ENCODE assay signal across 1 cellular context in the genomic region with DNA sequence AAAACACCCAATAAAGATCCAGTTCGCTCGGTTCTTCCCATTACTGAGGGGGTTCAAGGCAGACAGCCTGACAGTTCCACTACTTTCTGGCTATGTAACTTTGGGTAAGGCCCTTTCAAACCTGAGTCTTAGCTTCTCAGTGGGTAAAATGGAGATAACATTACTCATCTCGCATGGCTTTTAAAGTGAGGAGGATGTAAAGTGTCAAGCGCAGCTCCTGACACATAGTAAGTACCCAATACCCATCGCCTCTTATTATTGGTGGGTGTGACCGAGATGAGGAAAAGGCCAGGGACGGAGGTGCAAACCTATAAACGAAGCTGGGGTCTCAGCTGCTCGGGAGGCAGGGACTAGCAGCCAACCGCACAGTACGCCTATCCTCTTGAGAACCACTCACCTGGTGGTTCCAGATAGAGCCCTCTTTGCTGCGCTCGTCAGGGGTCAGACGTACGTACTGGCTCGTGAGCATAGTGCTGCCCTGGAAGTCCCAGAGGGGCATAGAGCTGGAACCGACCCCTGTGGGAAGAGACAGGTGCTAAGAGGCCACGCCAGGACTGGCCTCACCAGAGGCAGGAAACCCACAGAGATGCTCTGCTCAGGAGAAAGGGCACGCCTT.
TF ChIP-seq lines count a peak whose summit lies in the region.

No MANE protein-coding gene starts in this region.

TF ChIP-seq in K562, 482 proteins besides CTCF, POLR2A, EP300 and RAD21:
- no peak for TF ChIP-seq XRCC3 (IDR thresholded peaks at IDR 0.05)
- TF ChIP-seq, protein P1, sequence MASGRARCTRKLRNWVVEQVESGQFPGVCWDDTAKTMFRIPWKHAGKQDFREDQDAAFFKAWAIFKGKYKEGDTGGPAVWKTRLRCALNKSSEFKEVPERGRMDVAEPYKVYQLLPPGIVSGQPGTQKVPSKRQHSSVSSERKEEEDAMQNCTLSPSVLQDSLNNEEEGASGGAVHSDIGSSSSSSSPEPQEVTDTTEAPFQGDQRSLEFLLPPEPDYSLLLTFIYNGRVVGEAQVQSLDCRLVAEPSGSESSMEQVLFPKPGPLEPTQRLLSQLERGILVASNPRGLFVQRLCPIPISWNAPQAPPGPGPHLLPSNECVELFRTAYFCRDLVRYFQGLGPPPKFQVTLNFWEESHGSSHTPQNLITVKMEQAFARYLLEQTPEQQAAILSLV (tag; IDR thresholded peaks at IDR 0.05): no peak
- no peak for TF ChIP-seq GATA2 (CRISPR knock-in tag; IDR thresholded peaks at IDR 0.05)
- no peak for TF ChIP-seq HNRNPL (IDR thresholded peaks at IDR 0.05; ENCODE audit: low read depth, low read length)
- no peak for TF ChIP-seq HNRNPH1 (optimal IDR thresholded peaks at IDR 0.05; ENCODE audit: low read depth, low read length)
- no peak for TF ChIP-seq PHB2 (IDR thresholded peaks at IDR 0.05; ENCODE audit: low read depth)
- TF ChIP-seq SIN3B (IDR thresholded peaks at IDR 0.05; ENCODE audit: low read depth): no peak
- no peak for TF ChIP-seq SMAD2 (IDR thresholded peaks at IDR 0.05; ENCODE audit: low read depth, low read length)
- peak; percentile 67 for TF ChIP-seq CHD1 (IDR thresholded peaks at IDR 0.05; ENCODE audit: low read length)
- 0 out of 2 replicates have a peak, but pooled peaks have one; percentile 6 for TF ChIP-seq FOXJ2 (tag; IDR thresholded peaks at IDR 0.05)
- no peak for TF ChIP-seq ZNF431 (CRISPR knock-in tag; IDR thresholded peaks at IDR 0.05)
- TF ChIP-seq, protein P2, sequence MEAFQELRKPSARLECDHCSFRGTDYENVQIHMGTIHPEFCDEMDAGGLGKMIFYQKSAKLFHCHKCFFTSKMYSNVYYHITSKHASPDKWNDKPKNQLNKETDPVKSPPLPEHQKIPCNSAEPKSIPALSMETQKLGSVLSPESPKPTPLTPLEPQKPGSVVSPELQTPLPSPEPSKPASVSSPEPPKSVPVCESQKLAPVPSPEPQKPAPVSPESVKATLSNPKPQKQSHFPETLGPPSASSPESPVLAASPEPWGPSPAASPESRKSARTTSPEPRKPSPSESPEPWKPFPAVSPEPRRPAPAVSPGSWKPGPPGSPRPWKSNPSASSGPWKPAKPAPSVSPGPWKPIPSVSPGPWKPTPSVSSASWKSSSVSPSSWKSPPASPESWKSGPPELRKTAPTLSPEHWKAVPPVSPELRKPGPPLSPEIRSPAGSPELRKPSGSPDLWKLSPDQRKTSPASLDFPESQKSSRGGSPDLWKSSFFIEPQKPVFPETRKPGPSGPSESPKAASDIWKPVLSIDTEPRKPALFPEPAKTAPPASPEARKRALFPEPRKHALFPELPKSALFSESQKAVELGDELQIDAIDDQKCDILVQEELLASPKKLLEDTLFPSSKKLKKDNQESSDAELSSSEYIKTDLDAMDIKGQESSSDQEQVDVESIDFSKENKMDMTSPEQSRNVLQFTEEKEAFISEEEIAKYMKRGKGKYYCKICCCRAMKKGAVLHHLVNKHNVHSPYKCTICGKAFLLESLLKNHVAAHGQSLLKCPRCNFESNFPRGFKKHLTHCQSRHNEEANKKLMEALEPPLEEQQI (IDR thresholded peaks at IDR 0.05): no peak
- no peak for TF ChIP-seq TSC22D4 (tag; IDR thresholded peaks at IDR 0.05)
- TF ChIP-seq ZFP1 (CRISPR knock-in tag; IDR thresholded peaks at IDR 0.05): no peak
- TF ChIP-seq, protein P3, sequence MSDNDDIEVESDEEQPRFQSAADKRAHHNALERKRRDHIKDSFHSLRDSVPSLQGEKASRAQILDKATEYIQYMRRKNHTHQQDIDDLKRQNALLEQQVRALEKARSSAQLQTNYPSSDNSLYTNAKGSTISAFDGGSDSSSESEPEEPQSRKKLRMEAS (CRISPR knock-in tag; IDR thresholded peaks at IDR 0.05): peak; percentile 46; the same call in 1 of the 2 replicates
- TF ChIP-seq SIRT6 (IDR thresholded peaks at IDR 0.05; ENCODE audit: low read depth, low read length): no peak
- TF ChIP-seq KAT8 (IDR thresholded peaks at IDR 0.05; ENCODE audit: low read depth): no peak
- TF ChIP-seq BRD4 (IDR thresholded peaks at IDR 0.05): no peak
- TF ChIP-seq PTRF (tag; IDR thresholded peaks at IDR 0.05): no peak
- TF ChIP-seq TAF15 (IDR thresholded peaks at IDR 0.05; ENCODE audit: low read depth, low read length): no peak
- TF ChIP-seq, protein P4, sequence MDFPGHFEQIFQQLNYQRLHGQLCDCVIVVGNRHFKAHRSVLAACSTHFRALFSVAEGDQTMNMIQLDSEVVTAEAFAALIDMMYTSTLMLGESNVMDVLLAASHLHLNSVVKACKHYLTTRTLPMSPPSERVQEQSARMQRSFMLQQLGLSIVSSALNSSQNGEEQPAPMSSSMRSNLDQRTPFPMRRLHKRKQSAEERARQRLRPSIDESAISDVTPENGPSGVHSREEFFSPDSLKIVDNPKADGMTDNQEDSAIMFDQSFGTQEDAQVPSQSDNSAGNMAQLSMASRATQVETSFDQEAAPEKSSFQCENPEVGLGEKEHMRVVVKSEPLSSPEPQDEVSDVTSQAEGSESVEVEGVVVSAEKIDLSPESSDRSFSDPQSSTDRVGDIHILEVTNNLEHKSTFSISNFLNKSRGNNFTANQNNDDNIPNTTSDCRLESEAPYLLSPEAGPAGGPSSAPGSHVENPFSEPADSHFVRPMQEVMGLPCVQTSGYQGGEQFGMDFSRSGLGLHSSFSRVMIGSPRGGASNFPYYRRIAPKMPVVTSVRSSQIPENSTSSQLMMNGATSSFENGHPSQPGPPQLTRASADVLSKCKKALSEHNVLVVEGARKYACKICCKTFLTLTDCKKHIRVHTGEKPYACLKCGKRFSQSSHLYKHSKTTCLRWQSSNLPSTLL (IDR thresholded peaks at IDR 0.05): no peak
- no peak for TF ChIP-seq FOXP1 (CRISPR knock-in tag; IDR thresholded peaks at IDR 0.05)
- no peak for TF ChIP-seq ZNF696 (CRISPR knock-in tag; conservative IDR thresholded peaks at IDR 0.05)
- no peak for TF ChIP-seq POLR3G (IDR thresholded peaks at IDR 0.05; ENCODE audit: extremely low read depth, insufficient read length, insufficient replicate concordance)
- TF ChIP-seq, protein P5, sequence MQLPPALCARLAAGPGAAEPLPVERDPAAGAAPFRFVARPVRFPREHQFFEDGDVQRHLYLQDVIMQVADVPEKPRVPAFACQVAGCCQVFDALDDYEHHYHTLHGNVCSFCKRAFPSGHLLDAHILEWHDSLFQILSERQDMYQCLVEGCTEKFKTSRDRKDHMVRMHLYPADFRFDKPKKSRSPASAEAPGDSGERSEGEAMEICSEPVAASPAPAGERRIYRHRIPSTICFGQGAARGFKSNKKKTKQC (CRISPR knock-in tag; IDR thresholded peaks at IDR 0.05): 0 out of 2 replicates have a peak, but pooled peaks have one; percentile 50
- TF ChIP-seq WHSC1 (IDR thresholded peaks at IDR 0.05; ENCODE audit: low read length): no peak
- TF ChIP-seq, protein P6, sequence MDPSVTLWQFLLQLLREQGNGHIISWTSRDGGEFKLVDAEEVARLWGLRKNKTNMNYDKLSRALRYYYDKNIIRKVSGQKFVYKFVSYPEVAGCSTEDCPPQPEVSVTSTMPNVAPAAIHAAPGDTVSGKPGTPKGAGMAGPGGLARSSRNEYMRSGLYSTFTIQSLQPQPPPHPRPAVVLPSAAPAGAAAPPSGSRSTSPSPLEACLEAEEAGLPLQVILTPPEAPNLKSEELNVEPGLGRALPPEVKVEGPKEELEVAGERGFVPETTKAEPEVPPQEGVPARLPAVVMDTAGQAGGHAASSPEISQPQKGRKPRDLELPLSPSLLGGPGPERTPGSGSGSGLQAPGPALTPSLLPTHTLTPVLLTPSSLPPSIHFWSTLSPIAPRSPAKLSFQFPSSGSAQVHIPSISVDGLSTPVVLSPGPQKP (CRISPR knock-in tag; IDR thresholded peaks at IDR 0.05): no peak
- no peak for TF ChIP-seq ZNF3 (CRISPR knock-in tag; IDR thresholded peaks at IDR 0.05)
- TF ChIP-seq IFI16 (CRISPR knock-in tag; IDR thresholded peaks at IDR 0.05): no peak
- no peak for TF ChIP-seq TCF7 (IDR thresholded peaks at IDR 0.05; ENCODE audit: borderline replicate concordance)
- TF ChIP-seq MYNN (IDR thresholded peaks at IDR 0.05): no peak
- TF ChIP-seq MYNN (CRISPR knock-in tag; IDR thresholded peaks at IDR 0.05): no peak
- TF ChIP-seq, protein P7, sequence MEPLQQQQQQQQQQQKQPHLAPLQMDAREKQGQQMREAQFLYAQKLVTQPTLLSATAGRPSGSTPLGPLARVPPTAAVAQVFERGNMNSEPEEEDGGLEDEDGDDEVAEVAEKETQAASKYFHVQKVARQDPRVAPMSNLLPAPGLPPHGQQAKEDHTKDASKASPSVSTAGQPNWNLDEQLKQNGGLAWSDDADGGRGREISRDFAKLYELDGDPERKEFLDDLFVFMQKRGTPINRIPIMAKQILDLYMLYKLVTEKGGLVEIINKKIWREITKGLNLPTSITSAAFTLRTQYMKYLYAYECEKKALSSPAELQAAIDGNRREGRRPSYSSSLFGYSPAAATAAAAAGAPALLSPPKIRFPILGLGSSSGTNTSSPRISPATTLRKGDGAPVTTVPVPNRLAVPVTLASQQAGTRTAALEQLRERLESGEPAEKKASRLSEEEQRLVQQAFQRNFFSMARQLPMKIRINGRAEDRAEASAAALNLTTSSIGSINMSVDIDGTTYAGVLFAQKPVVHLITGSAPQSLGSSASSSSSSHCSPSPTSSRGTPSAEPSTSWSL (CRISPR knock-in tag; IDR thresholded peaks at IDR 0.05; ENCODE audit: borderline replicate concordance): no peak
- TF ChIP-seq NR2C2 (CRISPR knock-in tag; IDR thresholded peaks at IDR 0.05): 0 out of 2 replicates have a peak, but pooled peaks have one; percentile 19
- TF ChIP-seq NR2C2 (tag; IDR thresholded peaks at IDR 0.05): no peak
- no peak for TF ChIP-seq ZNF324 (CRISPR knock-in tag; IDR thresholded peaks at IDR 0.05)
- TF ChIP-seq FOXA3 (CRISPR knock-in tag; conservative IDR thresholded peaks at IDR 0.05 in 1 of 2, IDR thresholded peaks at IDR 0.05 in 1 of 2): 0 out of 4 replicates have a peak, but pooled peaks of 1 of the 2 experiments have one; percentile 35
- no peak for TF ChIP-seq RBM17 (IDR thresholded peaks at IDR 0.05; ENCODE audit: borderline replicate concordance, low read depth, low read length)
- no peak for TF ChIP-seq SRSF7 (optimal IDR thresholded peaks at IDR 0.05; ENCODE audit: low read depth, low read length)
- TF ChIP-seq, protein P8, sequence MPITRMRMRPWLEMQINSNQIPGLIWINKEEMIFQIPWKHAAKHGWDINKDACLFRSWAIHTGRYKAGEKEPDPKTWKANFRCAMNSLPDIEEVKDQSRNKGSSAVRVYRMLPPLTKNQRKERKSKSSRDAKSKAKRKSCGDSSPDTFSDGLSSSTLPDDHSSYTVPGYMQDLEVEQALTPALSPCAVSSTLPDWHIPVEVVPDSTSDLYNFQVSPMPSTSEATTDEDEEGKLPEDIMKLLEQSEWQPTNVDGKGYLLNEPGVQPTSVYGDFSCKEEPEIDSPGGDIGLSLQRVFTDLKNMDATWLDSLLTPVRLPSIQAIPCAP (CRISPR knock-in tag; IDR thresholded peaks at IDR 0.05; ENCODE audit: borderline replicate concordance): no peak
- TF ChIP-seq, protein P9, sequence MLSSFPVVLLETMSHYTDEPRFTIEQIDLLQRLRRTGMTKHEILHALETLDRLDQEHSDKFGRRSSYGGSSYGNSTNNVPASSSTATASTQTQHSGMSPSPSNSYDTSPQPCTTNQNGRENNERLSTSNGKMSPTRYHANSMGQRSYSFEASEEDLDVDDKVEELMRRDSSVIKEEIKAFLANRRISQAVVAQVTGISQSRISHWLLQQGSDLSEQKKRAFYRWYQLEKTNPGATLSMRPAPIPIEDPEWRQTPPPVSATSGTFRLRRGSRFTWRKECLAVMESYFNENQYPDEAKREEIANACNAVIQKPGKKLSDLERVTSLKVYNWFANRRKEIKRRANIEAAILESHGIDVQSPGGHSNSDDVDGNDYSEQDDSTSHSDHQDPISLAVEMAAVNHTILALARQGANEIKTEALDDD (IDR thresholded peaks at IDR 0.05): no peak
- TF ChIP-seq, protein P10, sequence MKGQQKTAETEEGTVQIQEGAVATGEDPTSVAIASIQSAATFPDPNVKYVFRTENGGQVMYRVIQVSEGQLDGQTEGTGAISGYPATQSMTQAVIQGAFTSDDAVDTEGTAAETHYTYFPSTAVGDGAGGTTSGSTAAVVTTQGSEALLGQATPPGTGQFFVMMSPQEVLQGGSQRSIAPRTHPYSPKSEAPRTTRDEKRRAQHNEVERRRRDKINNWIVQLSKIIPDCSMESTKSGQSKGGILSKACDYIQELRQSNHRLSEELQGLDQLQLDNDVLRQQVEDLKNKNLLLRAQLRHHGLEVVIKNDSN (CRISPR knock-in tag; IDR thresholded peaks at IDR 0.05): peak; percentile 31; the same call in 1 of the 2 replicates
- TF ChIP-seq ARHGAP35 (IDR thresholded peaks at IDR 0.05; ENCODE audit: partially characterized antibody): no peak
